8 cellular contexts compared by ENCODE assay signal in the genomic region with DNA sequence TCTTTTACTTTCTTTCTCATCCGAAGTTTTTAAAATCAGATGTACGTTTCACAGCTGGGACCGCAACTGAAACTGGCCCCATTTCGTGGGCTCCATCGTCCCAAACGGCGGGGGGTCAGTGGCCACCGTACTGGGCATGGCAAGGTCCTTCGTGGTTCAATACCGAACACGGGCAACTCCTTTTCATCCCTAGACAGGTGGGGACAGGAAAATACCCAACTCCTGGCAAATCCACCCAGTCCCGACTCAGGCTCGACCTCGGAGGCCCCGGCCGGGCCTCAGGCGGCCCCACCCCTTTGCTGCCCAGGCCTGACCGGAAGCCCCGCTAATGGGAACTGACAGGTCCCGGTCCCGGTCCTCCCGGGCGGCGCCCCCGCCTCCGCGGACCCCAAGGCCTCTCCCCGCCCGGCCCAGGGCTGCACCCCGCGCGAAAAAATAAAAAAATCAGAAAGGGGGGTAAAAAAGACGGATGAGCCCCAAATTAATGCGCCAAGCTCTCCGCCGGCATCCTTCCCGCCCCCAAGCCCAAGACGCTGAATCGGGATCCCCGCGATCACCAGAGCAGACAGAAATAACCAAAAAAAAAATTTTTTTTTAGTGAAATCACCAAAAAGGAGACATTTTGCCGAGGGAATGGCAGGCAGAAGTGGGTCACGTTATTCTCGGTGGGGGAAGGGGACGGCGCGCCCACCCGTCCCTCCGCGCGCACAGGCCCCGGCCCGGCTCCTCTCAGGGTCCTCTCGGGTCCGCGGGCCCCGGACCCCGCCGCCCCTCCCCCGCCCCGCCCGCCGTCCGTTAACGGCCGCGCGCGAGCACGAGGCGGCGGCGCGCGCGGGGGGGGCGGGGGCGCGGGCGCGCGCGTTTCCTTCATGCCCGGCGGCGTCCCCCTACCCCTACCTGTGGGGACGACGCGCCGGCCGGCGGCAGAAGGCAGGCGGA. TPM values are rescaled to one million over a fixed set of nuclear protein-coding genes. Genes with fewer than 3 reads are reported as not detected.
DNase-seq lines count a peak whose midpoint lies in the region; ATAC-seq and TF ChIP-seq lines count a peak whose summit lies in the region.

No MANE protein-coding gene starts in this region.

- H3K27ac Mint-ChIP-seq in activated CD8-positive, alpha-beta T cell treated with anti-CD3 and anti-CD28 coated beads, Interleukin-2, amount 10 ng/mL, durations not matched to agents 7 days and 5 days = peak overlapping the region; percentile 91

- no peaks in the 10 kb centered on the region for H3K9me3 Mint-ChIP-seq in activated CD8-positive, alpha-beta T cell treated with anti-CD3 and anti-CD28 coated beads, Interleukin-2, amount 10 ng/mL, durations not matched to agents 7 days and 5 days (ENCODE audit: insufficient read depth)

- peaks cover 83% of the 10 kb centered on the region for H3K4me1 ChIP-seq in mononuclear cell (ENCODE audit: insufficient read depth, low read length)
- peaks cover 73% of the 10 kb centered on the region for H3K4me1 ChIP-seq in suprapubic skin

- no peaks in the 10 kb centered on the region for H3K36me3 ChIP-seq in suprapubic skin

- peak; percentile 6 for ATAC-seq in HG03521 (IDR thresholded peaks at IDR 0.05; ENCODE audit: unreplicated experiment)
- no peak for ATAC-seq in activated CD8-positive, alpha-beta T cell treated with anti-CD3 and anti-CD28 coated beads, Interleukin-2, amount 10 ng/mL, durations not matched to agents 7 days and 5 days

- H3K9me3 ChIP-seq in mononuclear cell (ENCODE audit: low read depth, low read length) = no peaks in the 10 kb centered on the region
- H3K9me3 ChIP-seq in suprapubic skin = no peaks in the 10 kb centered on the region

- no peak for TF ChIP-seq CTCF in epithelial cell of proximal tubule (conservative IDR thresholded peaks at IDR 0.05; ENCODE audit: low read depth, low read length)
- TF ChIP-seq CTCF in suprapubic skin (IDR thresholded peaks at IDR 0.05) = no peak

- peak; percentile 17 for DNase-seq in stimulated activated CD4-positive, alpha-beta T cell treated with anti-CD3 and anti-CD28 coated beads, Interleukin-12 subunit alpha, Interleukin-12 subunit beta, amount 100 ng/mL, for 4 hours
- DNase-seq in stimulated activated CD4-positive, alpha-beta T cell treated with anti-CD3 and anti-CD28 coated beads, Interleukin-2, amount 100 ng/mL, for 48 hours = no peak
- no peak for DNase-seq in activated CD8-positive, alpha-beta T cell treated with anti-CD3 and anti-CD28 coated beads, Interleukin-2, amount 10 ng/mL, durations not matched to agents 7 days and 5 days
- DNase-seq in epithelial cell of proximal tubule (ENCODE audit: low read depth) (no peak), suprapubic skin (ENCODE audit: low spot score in 2 of 2) (peak; percentile 80 to 83), superior temporal gyrus (ENCODE audit: extremely low spot score) (no peak)

- H3K4me1 Mint-ChIP-seq in activated CD8-positive, alpha-beta T cell treated with anti-CD3 and anti-CD28 coated beads, Interleukin-2, amount 10 ng/mL, durations not matched to agents 7 days and 5 days (ENCODE audit: low read depth) = peaks cover 77% of the 10 kb centered on the region

- peaks cover 30% of the 10 kb centered on the region for H3K36me3 Mint-ChIP-seq in activated CD8-positive, alpha-beta T cell treated with anti-CD3 and anti-CD28 coated beads, Interleukin-2, amount 10 ng/mL, durations not matched to agents 7 days and 5 days (ENCODE audit: low read depth)

- peak overlapping the region; percentile 98 for H3K4me3 ChIP-seq in epithelial cell of proximal tubule (ENCODE audit: low read depth, low read length)
- peak overlapping the region; percentile 93 for H3K4me3 ChIP-seq in mononuclear cell (ENCODE audit: low read length)
- peak overlapping the region; percentile 71 for H3K4me3 ChIP-seq in suprapubic skin

- H3K4me3 Mint-ChIP-seq in activated CD8-positive, alpha-beta T cell treated with anti-CD3 and anti-CD28 coated beads, Interleukin-2, amount 10 ng/mL, durations not matched to agents 7 days and 5 days = peak overlapping the region; percentile 86

- H3K27me3 ChIP-seq in mononuclear cell (ENCODE audit: insufficient read depth, low read length) (no peaks in the 10 kb centered on the region), suprapubic skin (no peaks in the 10 kb centered on the region)

- no peak for TF ChIP-seq POLR2A in suprapubic skin (IDR thresholded peaks at IDR 0.05)

- no peak for TF ChIP-seq EP300 in suprapubic skin (IDR thresholded peaks at IDR 0.05)

- WGBS in suprapubic skin = under 1% methylated on average over 41 of the region's 93 CpGs

- CTCF ChIA-PET in activated CD8-positive, alpha-beta T cell treated with anti-CD3 and anti-CD28 coated beads, Interleukin-2, amount 10 ng/mL, durations not matched to agents 7 days and 5 days (lab: Charles Lee) = interaction anchor here (0.7 to 5.8 kb wide), 26 partner anchors 11 to 272 kb away, joined by 3 to 124 read pairs (median 4); partner anchors contain the start of genes RSL1D1, SNX29 and TXNDC11

- POLR2A ChIA-PET in activated CD8-positive, alpha-beta T cell treated with anti-CD3 and anti-CD28 coated beads, Interleukin-2, amount 10 ng/mL, durations not matched to agents 7 days and 5 days (lab: Charles Lee) = interaction anchor here (0.6 to 9.5 kb wide), 11 partner anchors 12 to 839 kb away, joined by 3 to 149 read pairs (median 5); partner anchors contain the start of genes RSL1D1, SOCS1 and TXNDC11

- peak overlapping the region; percentile 96 for H3K27ac ChIP-seq in suprapubic skin

- H3K27me3 Mint-ChIP-seq in activated CD8-positive, alpha-beta T cell treated with anti-CD3 and anti-CD28 coated beads, Interleukin-2, amount 10 ng/mL, durations not matched to agents 7 days and 5 days (ENCODE audit: low read depth) = no peaks in the 10 kb centered on the region

RNA-seq across cellular contexts. Expression of gene ZC3H7A, which starts 0.6 kb away (rescaled TPM):
- total RNA-seq in activated CD8-positive, alpha-beta T cell treated with anti-CD3 and anti-CD28 coated beads, Interleukin-2, amount 10 ng/mL, durations not matched to agents 7 days and 5 days = 10 to 100 TPM; 58.9 TPM
- total RNA-seq in epithelial cell of proximal tubule (13.7 and 14.5 TPM in 2 replicates), mononuclear cell (107 TPM), suprapubic skin (10 to 100 TPM; 32.7 to 65.8 (median 41.9) TPM)

RNA-seq across cellular contexts. Expression of gene TXNDC11, which starts 53.8 kb away (rescaled TPM):
- 10 to 100 TPM; 30.1 to 34.4 TPM for total RNA-seq in activated CD8-positive, alpha-beta T cell treated with anti-CD3 and anti-CD28 coated beads, Interleukin-2, amount 10 ng/mL, durations not matched to agents 7 days and 5 days
- 20.2 and 29.9 TPM in 2 replicates for total RNA-seq in epithelial cell of proximal tubule
- 75.8 TPM for total RNA-seq in mononuclear cell
- 10 to 100 TPM; 31.0 to 42.2 (median 35.1) TPM for total RNA-seq in suprapubic skin

RNA-seq across cellular contexts. Expression of gene RSL1D1, which starts 54.8 kb away (rescaled TPM):
- 100 to 1,000 TPM; 156 to 158 TPM for total RNA-seq in activated CD8-positive, alpha-beta T cell treated with anti-CD3 and anti-CD28 coated beads, Interleukin-2, amount 10 ng/mL, durations not matched to agents 7 days and 5 days
- total RNA-seq in epithelial cell of proximal tubule (141 and 206 TPM in 2 replicates), mononuclear cell (239 TPM), suprapubic skin (100 to 1,000 TPM; 152 to 209 (median 174) TPM)

Comparison
In these comparisons a context has a peak if more than half of its experiments do, and no peak if none do; other contexts are left out.
1. DNase-seq: peak in stimulated activated CD4-positive, alpha-beta T cell treated with anti-CD3 and anti-CD28 coated beads, Interleukin-12 subunit alpha, Interleukin-12 subunit beta, amount 100 ng/mL, for 4 hours (single experiment) and suprapubic skin (2 of 2); none in stimulated activated CD4-positive, alpha-beta T cell treated with anti-CD3 and anti-CD28 coated beads, Interleukin-2, amount 100 ng/mL, for 48 hours (0 of 2), activated CD8-positive, alpha-beta T cell treated with anti-CD3 and anti-CD28 coated beads, Interleukin-2, amount 10 ng/mL, durations not matched to agents 7 days and 5 days (single experiment), epithelial cell of proximal tubule (single experiment) and superior temporal gyrus (single experiment).
2. Peak in every context shown above with its lines, with median percentiles within 50 percentile points of each other: H3K4me3 ChIP-seq.